10 cellular contexts compared by ENCODE assay signal in the genomic region with DNA sequence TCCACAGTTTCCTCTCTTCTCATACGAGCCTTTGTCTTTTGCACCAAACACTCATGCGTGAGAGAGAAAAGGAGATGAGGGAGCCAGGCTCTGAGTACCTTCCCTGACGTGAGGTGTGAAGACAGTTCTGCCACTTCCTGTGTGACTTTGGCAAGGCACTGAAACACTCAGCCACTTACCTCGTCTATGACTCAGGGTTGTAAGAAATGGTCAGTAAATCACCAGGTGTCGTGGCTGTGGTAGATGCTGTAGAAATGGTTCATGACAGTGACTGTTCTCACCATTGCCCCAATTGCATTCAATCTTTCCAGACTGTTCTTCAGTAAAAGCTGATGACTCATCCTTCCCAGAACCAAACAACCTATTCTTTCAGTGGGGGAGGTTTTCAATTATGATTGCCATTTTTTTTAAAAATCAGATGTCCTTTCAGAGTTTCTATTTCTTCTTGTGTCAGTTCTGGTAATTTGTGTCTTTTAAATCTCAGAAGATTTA. TPM values are rescaled to one million over a fixed set of nuclear protein-coding genes. Genes with fewer than 3 reads are reported as not detected.
DNase-seq lines count a peak whose midpoint lies in the region; ATAC-seq and TF ChIP-seq lines count a peak whose summit lies in the region.
"Had no signal": no experiment of that assay in that cellular context is flagged by ENCODE, and none has a peak within 500 bp of the region (broad histone marks: within the 10 kb centered on the region; RNA-seq: fewer than 3 reads in every experiment).

No MANE protein-coding gene starts in this region.

- TF ChIP-seq CTCF in GM12865 (IDR thresholded peaks at IDR 0.05; ENCODE audit: insufficient read depth, low read depth, low read length, missing control alignments) (no peak), natural killer cell (IDR thresholded peaks at IDR 0.05) (no peak), Caco-2 (IDR thresholded peaks at IDR 0.05; ENCODE audit: insufficient read depth in 1 of 2, low read depth in 1 of 2, low read length in 1 of 2, severe bottlenecking in 1 of 2, unreplicated experiment in 1 of 2) (no peak), gastroesophageal sphincter (IDR thresholded peaks at IDR 0.05) (no peak), glutamatergic neuron (IDR thresholded peaks at IDR 0.05; ENCODE audit: partially characterized antibody, unreplicated experiment) (no peak)

- WGBS in gastroesophageal sphincter (ENCODE audit: low coverage in 1 of 2), 2 donors, result 67 to 70% methylated on average over 3 to 5 of the region's 5 CpGs

- BruUV-seq in Caco-2 (replicated peaks; lab: Mats Ljungman, UMichigan), result no TSS peak

- intact Hi-C loops in natural killer cell (cut with micrococcal nuclease) (no loop called here), Caco-2 (cut with micrococcal nuclease; ENCODE audit: unreplicated experiment) (no loop called here)

- H3K36me3 Mint-ChIP-seq in natural killer cell (peaks cover 16% of the 10 kb centered on the region), Caco-2 (ENCODE audit: insufficient read depth, unreplicated experiment) (no peaks in the 10 kb centered on the region), glutamatergic neuron (ENCODE audit: unreplicated experiment) (peaks cover 26% of the 10 kb centered on the region)

- H3K27me3 ChIP-seq in Caco-2 (replicated peaks; ENCODE audit: control insufficient read depth, insufficient read depth, low read length), result peaks cover 1% of the 10 kb centered on the region
- H3K27me3 ChIP-seq in gastroesophageal sphincter, result peaks cover 61% of the 10 kb centered on the region

- peaks cover 3 to 8% of the 10 kb centered on the region in 2 donors for H3K9me3 Mint-ChIP-seq in natural killer cell
- H3K9me3 Mint-ChIP-seq in Caco-2 (ENCODE audit: unreplicated experiment), result peaks cover 5% of the 10 kb centered on the region
- H3K9me3 Mint-ChIP-seq in glutamatergic neuron (ENCODE audit: unreplicated experiment), result peaks cover 13% of the 10 kb centered on the region

- no peak overlapping the region for H3K27ac ChIP-seq in gastroesophageal sphincter

- no peaks in the 10 kb centered on the region for H3K36me3 ChIP-seq in Caco-2 (ENCODE audit: control insufficient read depth, insufficient read depth, low read length)
- H3K36me3 ChIP-seq in gastroesophageal sphincter, result no peaks in the 10 kb centered on the region

- H3K4me1 Mint-ChIP-seq in natural killer cell (peaks cover 14 to 20% of the 10 kb centered on the region in 2 donors), Caco-2 (ENCODE audit: low read depth, unreplicated experiment) (no peaks in the 10 kb centered on the region), glutamatergic neuron (ENCODE audit: low read depth, unreplicated experiment) (peaks cover 11% of the 10 kb centered on the region)

- no peak for TF ChIP-seq POLR2A in gastroesophageal sphincter (IDR thresholded peaks at IDR 0.05)

- H3K4me3 ChIP-seq in GM12865 (ENCODE audit: low read depth, low read length) (no peak overlapping the region), Caco-2 (ENCODE audit: low read depth, low read length) (no peak overlapping the region), gastroesophageal sphincter (no peak overlapping the region)

- H3K4me3 Mint-ChIP-seq in natural killer cell, result no peak overlapping the region
- no peak overlapping the region for H3K4me3 Mint-ChIP-seq in Caco-2 (ENCODE audit: unreplicated experiment)
- H3K4me3 Mint-ChIP-seq in glutamatergic neuron (ENCODE audit: unreplicated experiment), result no peak overlapping the region
- H3K4me3 Mint-ChIP-seq: dendritic cell treated with granulocyte-macrophage colony-stimulating factor and Interleukin-4, amounts not matched to agents 40 ng/mL and 50 ng/mL, for 4 days had no signal

- H3K4me1 ChIP-seq in Caco-2 (no peaks in the 10 kb centered on the region), gastroesophageal sphincter (no peaks in the 10 kb centered on the region)

- DNase-seq in GM12865 (ENCODE audit: low read depth), result peak; percentile 85
- peak; percentile 42 to 60 for DNase-seq in activated CD4-positive, alpha-beta T cell treated with anti-CD3 and anti-CD28 coated beads, Interleukin-2, amount 50 U/mL, for 48 hours
- peak; percentile 29 for DNase-seq in natural killer cell
- no peak for DNase-seq in Caco-2
- no peak for DNase-seq in NCI-H1694 treated with DMSO at 0.1 percent for 48 hours (lab: John Stamatoyannopoulos, UW)
- DNase-seq in glutamatergic neuron, result no peak
- DNase-seq: NCI-H2029 treated with DMSO at 0.1 percent for 48 hours had no signal

- no peak for TF ChIP-seq EP300 in gastroesophageal sphincter (IDR thresholded peaks at IDR 0.05)

- H3K9me3 ChIP-seq in Caco-2 (peaks cover 6% of the 10 kb centered on the region; the same call in 1 of the 2 replicates), gastroesophageal sphincter (peaks cover 0 to 37% (median 0%) of the 10 kb centered on the region in 3 donors)

- H3K27ac Mint-ChIP-seq in natural killer cell (peak overlapping the region; percentile 81 to 82), Caco-2 (ENCODE audit: unreplicated experiment) (no peak overlapping the region), glutamatergic neuron (ENCODE audit: unreplicated experiment) (no peak overlapping the region)
- H3K27ac Mint-ChIP-seq: dendritic cell treated with granulocyte-macrophage colony-stimulating factor and Interleukin-4, amounts not matched to agents 40 ng/mL and 50 ng/mL, for 4 days had no signal

- CTCF ChIA-PET in Caco-2 (lab: Charles Lee), result no interaction called here

- POLR2A ChIA-PET in Caco-2 (lab: Charles Lee), result no interaction called here

- H3K27me3 Mint-ChIP-seq in natural killer cell (ENCODE audit: low read depth in 2 of 2) (peaks cover 0 to 4% of the 10 kb centered on the region in 2 donors), Caco-2 (ENCODE audit: insufficient read depth, unreplicated experiment) (peaks cover 31% of the 10 kb centered on the region), glutamatergic neuron (ENCODE audit: unreplicated experiment) (peaks cover 5% of the 10 kb centered on the region)

- ATAC-seq in HG03342 (IDR thresholded peaks at IDR 0.05; ENCODE audit: unreplicated experiment), result peak; percentile 49
- ATAC-seq in natural killer cell, result peak; percentile 90 to 95 (median 91)
- ATAC-seq in gastroesophageal sphincter, result no peak

RNA-seq across cellular contexts. Expression of a gene that starts 49.2 kb away (rescaled TPM):
- total RNA-seq in natural killer cell (1 to 10 TPM; 2.5 to 7.8 (median 4.2) TPM), Caco-2 (2022) (0.35 and 2.1 TPM in 2 replicates), gastroesophageal sphincter (1 to 10 TPM; 1.4 to 5.8 (median 1.5) TPM), glutamatergic neuron (ENCODE audit: unreplicated experiment) (126 TPM)

Comparison
In these comparisons a context has a peak if more than half of its experiments do, and no peak if none do; other contexts are left out.
1. DNase-seq: peak in GM12865 (single experiment), activated CD4-positive, alpha-beta T cell treated with anti-CD3 and anti-CD28 coated beads, Interleukin-2, amount 50 U/mL, for 48 hours (2 of 2) and natural killer cell (single experiment); none in Caco-2 (0 of 2), NCI-H1694 treated with DMSO at 0.1 percent for 48 hours (single experiment) and glutamatergic neuron (single experiment).
2. H3K27ac Mint-ChIP-seq: peak in natural killer cell (2 of 2); none in Caco-2 (single experiment) and glutamatergic neuron (single experiment).
3. RNA of a gene that starts 49.2 kb away (total RNA-seq): 126 TPM in glutamatergic neuron (single experiment); 2.5 to 7.8 TPM in natural killer cell, 0.35 to 2.1 TPM in Caco-2 and 1.4 to 5.8 TPM in gastroesophageal sphincter; every median in the first group is over 10 times any median in the second.